Comparison of ENCODE assay signal across 1 cellular context in genomic region chr7:112383671-112384417, GRCh38.
TF ChIP-seq lines count a peak whose summit lies in the region.

No MANE protein-coding gene starts in this region.

TF ChIP-seq in H1, 55 proteins besides CTCF, POLR2A, EP300 and RAD21 (continued from another document):
- TF ChIP-seq BCL11A (IDR thresholded peaks at IDR 0.05; ENCODE audit: low read depth in 2 of 2, low read length in 2 of 2) (no peak), ASH2L (IDR thresholded peaks at IDR 0.05; ENCODE audit: low read length) (no peak), RXRA (IDR thresholded peaks at IDR 0.05; ENCODE audit: insufficient read depth, low read depth, low read length) (no peak)
